Comparison of ENCODE assay signal across 8 cellular contexts in the genomic region with DNA sequence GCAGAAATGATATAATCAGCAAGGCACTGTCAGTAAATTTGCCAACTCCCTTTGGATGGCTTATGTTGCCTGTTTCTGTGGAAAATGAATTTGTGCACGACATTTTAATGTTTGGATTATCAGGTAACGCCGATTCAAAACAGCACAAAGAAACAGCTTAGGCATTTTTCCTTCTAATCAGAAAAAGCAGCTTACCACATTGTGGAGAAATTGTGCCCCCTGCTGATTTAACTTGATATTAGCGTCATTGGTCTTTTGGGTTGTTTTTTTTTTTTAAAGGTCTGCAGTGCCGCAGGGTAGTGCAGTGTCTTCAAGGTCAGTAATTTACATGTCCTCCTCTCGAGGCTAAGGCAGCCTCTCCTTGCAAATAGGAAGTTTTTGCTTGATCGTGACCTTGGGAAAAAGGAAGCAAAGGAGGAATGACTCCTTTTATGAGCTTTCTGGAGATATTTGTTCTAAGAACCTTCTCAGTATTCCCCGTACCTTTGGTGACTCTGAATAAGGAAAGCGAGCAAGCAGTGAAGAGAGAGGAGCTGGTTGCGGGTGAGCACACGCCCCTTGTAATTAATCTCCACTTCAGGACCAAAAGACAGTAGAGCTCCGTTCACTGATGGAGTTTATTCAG.
DNase-seq lines count a peak whose midpoint lies in the region; TF ChIP-seq lines count a peak whose summit lies in the region.

No MANE protein-coding gene starts in this region.

- H3K4me1 ChIP-seq in HUES48 (ENCODE audit: control insufficient read depth, insufficient read depth, low read length) (peaks cover 22% of the 10 kb centered on the region), hepatocyte (ENCODE audit: insufficient read depth) (no peaks in the 10 kb centered on the region), skeletal muscle satellite cell (ENCODE audit: control insufficient read depth, insufficient read depth, low read length) (peaks cover 8% of the 10 kb centered on the region)

- H3K9me3 ChIP-seq in HUES48 (ENCODE audit: control insufficient read depth, insufficient read depth, low read length): no peaks in the 10 kb centered on the region
- H3K9me3 ChIP-seq in hepatocyte (ENCODE audit: low read depth): no peaks in the 10 kb centered on the region
- no peaks in the 10 kb centered on the region for H3K9me3 ChIP-seq in skeletal muscle satellite cell (replicated peaks; ENCODE audit: low read length)

- peak; percentile 68 for TF ChIP-seq CTCF in AG09309 (IDR thresholded peaks at IDR 0.05; ENCODE audit: control insufficient read depth, insufficient read depth, low read depth, low read length, missing control alignments)
- TF ChIP-seq CTCF in GM12874 (IDR thresholded peaks at IDR 0.05; ENCODE audit: insufficient read depth, low read depth, low read length): peak; percentile 46
- TF ChIP-seq CTCF in hepatocyte (IDR thresholded peaks at IDR 0.05; ENCODE audit: poor library complexity): peak; percentile 80

- 27% methylated on average over 12 of the region's 12 CpGs for WGBS in hepatocyte (ENCODE audit: low lambda C conversion rate, missing lambda C conversion rate)

- H3K9ac ChIP-seq in HUES48 (ENCODE audit: low read depth, low read length) (no peak overlapping the region), skeletal muscle satellite cell (ENCODE audit: low read depth, low read length) (peak overlapping the region; percentile 50)

- H3K27ac ChIP-seq in HUES48 (ENCODE audit: low read depth, low read length) (peak overlapping the region; percentile 4), hepatocyte (no peak overlapping the region)

- H3K27me3 ChIP-seq in HUES48 (ENCODE audit: control insufficient read depth, insufficient read depth, low read length): peaks cover 6% of the 10 kb centered on the region; the same call in 1 of the 2 replicates
- no peaks in the 10 kb centered on the region for H3K27me3 ChIP-seq in hepatocyte
- H3K27me3 ChIP-seq in skeletal muscle satellite cell (ENCODE audit: control insufficient read depth, insufficient read depth, low read length): peaks cover 12% of the 10 kb centered on the region

- H4K20me1 ChIP-seq in hepatocyte (ENCODE audit: insufficient read depth, poor library complexity, severe bottlenecking): no peaks in the 10 kb centered on the region

- H2AFZ ChIP-seq in hepatocyte: peak overlapping the region; percentile 46

- H3K4me3 ChIP-seq in AG09309 (ENCODE audit: control insufficient read depth, low read depth, low read length) (no peak overlapping the region), HUES48 (ENCODE audit: low read depth, low read length) (no peak overlapping the region; the same call in 1 of the 2 replicates), hepatocyte (no peak overlapping the region), skeletal muscle satellite cell (ENCODE audit: low read length) (peak overlapping the region; percentile 62)

- H3K79me2 ChIP-seq in hepatocyte: no peaks in the 10 kb centered on the region

- peak overlapping the region; percentile 74 for H3K4me2 ChIP-seq in hepatocyte
- peak overlapping the region; percentile 89 for H3K4me2 ChIP-seq in skeletal muscle satellite cell (ENCODE audit: low read length)

- H3K36me3 ChIP-seq in HUES48 (ENCODE audit: control insufficient read depth, insufficient read depth, low read length) (no peaks in the 10 kb centered on the region), hepatocyte (replicated peaks; ENCODE audit: insufficient read depth, low read depth) (no peaks in the 10 kb centered on the region), skeletal muscle satellite cell (ENCODE audit: insufficient read depth, low read length) (no peaks in the 10 kb centered on the region)

- DNase-seq in AG09309 (ENCODE audit: low read depth) (peak; percentile 23), NCI-H748 (lab: John Stamatoyannopoulos, UW; ENCODE audit: unreplicated experiment) (peak; percentile 91), amniotic epithelial cell (ENCODE audit: low read depth) (peak; percentile 68), hepatocyte (ENCODE audit: low spot score) (peak; percentile 87)
- DNase-seq in effector CD8-positive, alpha-beta T cell (lab: John Stamatoyannopoulos, UW): no peak

- no peaks in the 10 kb centered on the region for H3K9me2 ChIP-seq in hepatocyte (replicated peaks; ENCODE audit: insufficient read depth)
